8 cellular contexts compared by ENCODE assay signal in the genomic region with DNA sequence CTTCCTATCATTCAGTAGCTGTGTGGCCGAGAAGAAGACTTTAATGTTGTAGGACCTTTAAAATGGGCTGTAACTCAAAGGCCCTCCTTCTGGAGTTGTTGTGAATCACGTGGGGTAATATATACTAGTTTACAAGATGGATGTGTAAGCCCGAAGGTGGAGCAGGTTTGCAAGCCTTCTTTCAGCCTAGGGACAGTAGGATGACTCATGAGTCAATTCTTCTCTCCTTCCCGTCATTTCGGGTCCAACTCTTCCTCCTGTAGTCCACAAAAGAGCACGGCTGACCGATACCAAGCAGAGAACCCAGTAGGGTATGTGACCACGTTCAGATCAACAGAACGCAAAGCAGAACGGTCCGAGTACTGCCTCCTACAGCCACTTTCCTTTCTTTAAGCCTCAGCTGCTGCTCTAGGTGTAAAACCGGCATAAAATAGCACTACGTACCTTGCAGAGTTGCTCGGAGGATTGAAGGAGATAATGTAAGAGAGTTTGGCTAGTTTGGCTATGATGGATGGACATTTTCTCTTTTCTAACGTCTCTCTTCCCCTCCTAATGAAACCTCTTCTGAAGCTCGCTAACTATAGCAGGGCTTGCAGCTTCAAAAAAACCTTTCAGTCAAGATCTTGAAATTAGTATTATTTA. TPM values are rescaled to one million over a fixed set of nuclear protein-coding genes. Genes with fewer than 3 reads are reported as not detected.
DNase-seq lines count a peak whose midpoint lies in the region; ATAC-seq, FAIRE-seq and TF ChIP-seq lines count a peak whose summit lies in the region.

No MANE protein-coding gene starts in this region.

- H3K4me1 ChIP-seq in kidney (ENCODE audit: control insufficient read depth in 1 of 2, insufficient read depth in 1 of 2, low read depth in 1 of 2, low read length in 2 of 2), result no peaks in the 10 kb centered on the region

- H3K9me3 ChIP-seq in kidney (ENCODE audit: control insufficient read depth in 1 of 2, low read length in 2 of 2), result no peaks in the 10 kb centered on the region

- peak; percentile 16 for TF ChIP-seq CTCF in brain microvascular endothelial cell (IDR thresholded peaks at IDR 0.05; ENCODE audit: low read depth, low read length, missing control alignments)
- no peak for TF ChIP-seq CTCF in kidney (IDR thresholded peaks at IDR 0.05; ENCODE audit: borderline replicate concordance, extremely low read depth, insufficient read depth)

- H3K36me3 ChIP-seq in brain microvascular endothelial cell (replicated peaks), result no peaks in the 10 kb centered on the region
- no peaks in the 10 kb centered on the region for H3K36me3 ChIP-seq in kidney (ENCODE audit: control insufficient read depth in 1 of 2, insufficient read depth in 2 of 2, low read length in 2 of 2)

- no peak for FAIRE-seq in kidney (lab: Jason Lieb, UNC)

- H3K27me3 ChIP-seq in brain microvascular endothelial cell (replicated peaks), result no peaks in the 10 kb centered on the region

- peak overlapping the region; percentile 8 to 73 for H3K9ac ChIP-seq in kidney (ENCODE audit: low read length in 2 of 2)

- peak; percentile 22 for ATAC-seq in GM21528 (IDR thresholded peaks at IDR 0.05; ENCODE audit: low FRiP score, unreplicated experiment)

- intact Hi-C loops in kidney (cut with DNase I), result no loop called here

- peak overlapping the region; percentile 2 for H3K27ac ChIP-seq in brain microvascular endothelial cell
- H3K27ac ChIP-seq in kidney (ENCODE audit: low read depth in 2 of 2, low read length in 2 of 2), result peak overlapping the region; percentile 71 to 81

- peak; percentile 27 for DNase-seq in G401 (ENCODE audit: low spot score)
- peak; percentile 60 for DNase-seq in Jurkat, Clone E6-1 (ENCODE audit: low read depth, low spot score)
- DNase-seq in SW 1271 (lab: John Stamatoyannopoulos, UW), result peak; percentile 59 to 90
- peak; percentile 28 for DNase-seq in brain microvascular endothelial cell
- DNase-seq in kidney, result no peak
- DNase-seq in stimulated activated CD4-positive, alpha-beta T cell treated with anti-CD3 and anti-CD28 coated beads, Interleukin-4, amount 100 ng/mL, for 24 hours, result peak; percentile 50
- no peak for DNase-seq in NCI-H2107 (lab: John Stamatoyannopoulos, UW)

- peak overlapping the region; percentile 82 for H3K4me3 ChIP-seq in Jurkat, Clone E6-1 (ENCODE audit: low read length)
- peak overlapping the region; percentile 82 for H3K4me3 ChIP-seq in brain microvascular endothelial cell (ENCODE audit: low read depth, low read length)
- H3K4me3 ChIP-seq in kidney (ENCODE audit: low read length in 2 of 2), result peak overlapping the region; percentile 62 to 82

- in situ Hi-C loops in G401 (cut with HindIII; ENCODE audit: low sequenced_read_pairs), result no loop called here
- in situ Hi-C loops in brain microvascular endothelial cell (cut with HindIII; ENCODE audit: low pct_ligation_motif_present, low sequenced_read_pairs), result no loop called here

RNA-seq across cellular contexts. Expression of a gene that starts 1.3 kb away (rescaled TPM):
- total RNA-seq in G401 (2014; rRNA removed; shearing (Covaris generic)), result 41.8 and 43.4 TPM in 2 replicates
- polyA plus RNA-seq in Jurkat, Clone E6-1 (2012; ENCODE audit: insufficient read depth, insufficient read length), result 7.7 TPM
- 35.6 TPM for total RNA-seq in kidney
- 8.2 TPM for polyA plus RNA-seq in kidney (ENCODE audit: insufficient read depth, low read depth, low replicate concordance)

Comparison
In these comparisons a context has a peak if more than half of its experiments do, and no peak if none do; other contexts are left out.
1. DNase-seq: peak in G401 (single experiment), Jurkat, Clone E6-1 (single experiment), SW 1271 (2 of 2), brain microvascular endothelial cell (single experiment) and stimulated activated CD4-positive, alpha-beta T cell treated with anti-CD3 and anti-CD28 coated beads, Interleukin-4, amount 100 ng/mL, for 24 hours (single experiment); none in kidney (single experiment) and NCI-H2107 (single experiment).
2. Peak in every context shown above with its lines, with median percentiles within 50 percentile points of each other: H3K4me3 ChIP-seq.